1 cellular context compared by ENCODE assay signal in the genomic region with DNA sequence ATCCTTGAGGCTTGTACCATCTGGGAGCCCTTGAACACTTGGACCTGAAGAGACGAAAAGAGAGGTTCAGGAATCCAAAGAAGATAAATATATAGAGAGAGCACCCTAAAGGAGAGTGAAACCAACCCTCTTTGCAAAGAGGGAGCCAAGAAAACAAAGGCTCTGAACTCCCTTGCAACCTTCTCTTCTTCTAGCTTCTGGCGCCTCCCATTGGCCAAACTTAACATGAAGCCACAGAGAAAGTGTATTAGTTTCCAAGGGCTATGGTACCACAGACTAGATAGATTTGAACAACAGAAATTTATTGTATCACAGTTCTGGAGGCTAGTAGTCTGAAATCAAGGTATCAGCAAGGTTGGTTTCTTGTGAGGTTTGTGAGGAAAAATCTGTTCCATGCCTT.
TF ChIP-seq lines count a peak whose summit lies in the region.

No MANE protein-coding gene starts in this region.

TF ChIP-seq in GM12878, 131 proteins besides CTCF, POLR2A, EP300 and RAD21 (continued from another document):
- TF ChIP-seq, protein P1, sequence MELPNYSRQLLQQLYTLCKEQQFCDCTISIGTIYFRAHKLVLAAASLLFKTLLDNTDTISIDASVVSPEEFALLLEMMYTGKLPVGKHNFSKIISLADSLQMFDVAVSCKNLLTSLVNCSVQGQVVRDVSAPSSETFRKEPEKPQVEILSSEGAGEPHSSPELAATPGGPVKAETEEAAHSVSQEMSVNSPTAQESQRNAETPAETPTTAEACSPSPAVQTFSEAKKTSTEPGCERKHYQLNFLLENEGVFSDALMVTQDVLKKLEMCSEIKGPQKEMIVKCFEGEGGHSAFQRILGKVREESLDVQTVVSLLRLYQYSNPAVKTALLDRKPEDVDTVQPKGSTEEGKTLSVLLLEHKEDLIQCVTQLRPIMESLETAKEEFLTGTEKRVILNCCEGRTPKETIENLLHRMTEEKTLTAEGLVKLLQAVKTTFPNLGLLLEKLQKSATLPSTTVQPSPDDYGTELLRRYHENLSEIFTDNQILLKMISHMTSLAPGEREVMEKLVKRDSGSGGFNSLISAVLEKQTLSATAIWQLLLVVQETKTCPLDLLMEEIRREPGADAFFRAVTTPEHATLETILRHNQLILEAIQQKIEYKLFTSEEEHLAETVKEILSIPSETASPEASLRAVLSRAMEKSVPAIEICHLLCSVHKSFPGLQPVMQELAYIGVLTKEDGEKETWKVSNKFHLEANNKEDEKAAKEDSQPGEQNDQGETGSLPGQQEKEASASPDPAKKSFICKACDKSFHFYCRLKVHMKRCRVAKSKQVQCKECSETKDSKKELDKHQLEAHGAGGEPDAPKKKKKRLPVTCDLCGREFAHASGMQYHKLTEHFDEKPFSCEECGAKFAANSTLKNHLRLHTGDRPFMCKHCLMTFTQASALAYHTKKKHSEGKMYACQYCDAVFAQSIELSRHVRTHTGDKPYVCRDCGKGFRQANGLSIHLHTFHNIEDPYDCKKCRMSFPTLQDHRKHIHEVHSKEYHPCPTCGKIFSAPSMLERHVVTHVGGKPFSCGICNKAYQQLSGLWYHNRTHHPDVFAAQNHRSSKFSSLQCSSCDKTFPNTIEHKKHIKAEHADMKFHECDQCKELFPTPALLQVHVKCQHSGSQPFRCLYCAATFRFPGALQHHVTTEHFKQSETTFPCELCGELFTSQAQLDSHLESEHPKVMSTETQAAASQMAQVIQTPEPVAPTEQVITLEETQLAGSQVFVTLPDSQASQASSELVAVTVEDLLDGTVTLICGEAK (IDR thresholded peaks at IDR 0.05; ENCODE audit: borderline replicate concordance): no peak
- TF ChIP-seq GABPA (IDR thresholded peaks at IDR 0.05; ENCODE audit: low read depth): no peak
- TF ChIP-seq, protein P2, sequence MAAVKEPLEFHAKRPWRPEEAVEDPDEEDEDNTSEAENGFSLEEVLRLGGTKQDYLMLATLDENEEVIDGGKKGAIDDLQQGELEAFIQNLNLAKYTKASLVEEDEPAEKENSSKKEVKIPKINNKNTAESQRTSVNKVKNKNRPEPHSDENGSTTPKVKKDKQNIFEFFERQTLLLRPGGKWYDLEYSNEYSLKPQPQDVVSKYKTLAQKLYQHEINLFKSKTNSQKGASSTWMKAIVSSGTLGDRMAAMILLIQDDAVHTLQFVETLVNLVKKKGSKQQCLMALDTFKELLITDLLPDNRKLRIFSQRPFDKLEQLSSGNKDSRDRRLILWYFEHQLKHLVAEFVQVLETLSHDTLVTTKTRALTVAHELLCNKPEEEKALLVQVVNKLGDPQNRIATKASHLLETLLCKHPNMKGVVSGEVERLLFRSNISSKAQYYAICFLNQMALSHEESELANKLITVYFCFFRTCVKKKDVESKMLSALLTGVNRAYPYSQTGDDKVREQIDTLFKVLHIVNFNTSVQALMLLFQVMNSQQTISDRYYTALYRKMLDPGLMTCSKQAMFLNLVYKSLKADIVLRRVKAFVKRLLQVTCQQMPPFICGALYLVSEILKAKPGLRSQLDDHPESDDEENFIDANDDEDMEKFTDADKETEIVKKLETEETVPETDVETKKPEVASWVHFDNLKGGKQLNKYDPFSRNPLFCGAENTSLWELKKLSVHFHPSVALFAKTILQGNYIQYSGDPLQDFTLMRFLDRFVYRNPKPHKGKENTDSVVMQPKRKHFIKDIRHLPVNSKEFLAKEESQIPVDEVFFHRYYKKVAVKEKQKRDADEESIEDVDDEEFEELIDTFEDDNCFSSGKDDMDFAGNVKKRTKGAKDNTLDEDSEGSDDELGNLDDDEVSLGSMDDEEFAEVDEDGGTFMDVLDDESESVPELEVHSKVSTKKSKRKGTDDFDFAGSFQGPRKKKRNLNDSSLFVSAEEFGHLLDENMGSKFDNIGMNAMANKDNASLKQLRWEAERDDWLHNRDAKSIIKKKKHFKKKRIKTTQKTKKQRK (IDR thresholded peaks at IDR 0.05; ENCODE audit: low read depth, low read length): no peak
- TF ChIP-seq, protein P3, sequence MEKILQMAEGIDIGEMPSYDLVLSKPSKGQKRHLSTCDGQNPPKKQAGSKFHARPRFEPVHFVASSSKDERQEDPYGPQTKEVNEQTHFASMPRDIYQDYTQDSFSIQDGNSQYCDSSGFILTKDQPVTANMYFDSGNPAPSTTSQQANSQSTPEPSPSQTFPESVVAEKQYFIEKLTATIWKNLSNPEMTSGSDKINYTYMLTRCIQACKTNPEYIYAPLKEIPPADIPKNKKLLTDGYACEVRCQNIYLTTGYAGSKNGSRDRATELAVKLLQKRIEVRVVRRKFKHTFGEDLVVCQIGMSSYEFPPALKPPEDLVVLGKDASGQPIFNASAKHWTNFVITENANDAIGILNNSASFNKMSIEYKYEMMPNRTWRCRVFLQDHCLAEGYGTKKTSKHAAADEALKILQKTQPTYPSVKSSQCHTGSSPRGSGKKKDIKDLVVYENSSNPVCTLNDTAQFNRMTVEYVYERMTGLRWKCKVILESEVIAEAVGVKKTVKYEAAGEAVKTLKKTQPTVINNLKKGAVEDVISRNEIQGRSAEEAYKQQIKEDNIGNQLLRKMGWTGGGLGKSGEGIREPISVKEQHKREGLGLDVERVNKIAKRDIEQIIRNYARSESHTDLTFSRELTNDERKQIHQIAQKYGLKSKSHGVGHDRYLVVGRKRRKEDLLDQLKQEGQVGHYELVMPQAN (conservative IDR thresholded peaks at IDR 0.05): no peak
- TF ChIP-seq SIX5 (IDR thresholded peaks at IDR 0.05; ENCODE audit: low read depth, low read length, severe bottlenecking): no peak
- no peak for TF ChIP-seq SREBF1 (IDR thresholded peaks at IDR 0.05; ENCODE audit: low read length)
- TF ChIP-seq, protein P4, sequence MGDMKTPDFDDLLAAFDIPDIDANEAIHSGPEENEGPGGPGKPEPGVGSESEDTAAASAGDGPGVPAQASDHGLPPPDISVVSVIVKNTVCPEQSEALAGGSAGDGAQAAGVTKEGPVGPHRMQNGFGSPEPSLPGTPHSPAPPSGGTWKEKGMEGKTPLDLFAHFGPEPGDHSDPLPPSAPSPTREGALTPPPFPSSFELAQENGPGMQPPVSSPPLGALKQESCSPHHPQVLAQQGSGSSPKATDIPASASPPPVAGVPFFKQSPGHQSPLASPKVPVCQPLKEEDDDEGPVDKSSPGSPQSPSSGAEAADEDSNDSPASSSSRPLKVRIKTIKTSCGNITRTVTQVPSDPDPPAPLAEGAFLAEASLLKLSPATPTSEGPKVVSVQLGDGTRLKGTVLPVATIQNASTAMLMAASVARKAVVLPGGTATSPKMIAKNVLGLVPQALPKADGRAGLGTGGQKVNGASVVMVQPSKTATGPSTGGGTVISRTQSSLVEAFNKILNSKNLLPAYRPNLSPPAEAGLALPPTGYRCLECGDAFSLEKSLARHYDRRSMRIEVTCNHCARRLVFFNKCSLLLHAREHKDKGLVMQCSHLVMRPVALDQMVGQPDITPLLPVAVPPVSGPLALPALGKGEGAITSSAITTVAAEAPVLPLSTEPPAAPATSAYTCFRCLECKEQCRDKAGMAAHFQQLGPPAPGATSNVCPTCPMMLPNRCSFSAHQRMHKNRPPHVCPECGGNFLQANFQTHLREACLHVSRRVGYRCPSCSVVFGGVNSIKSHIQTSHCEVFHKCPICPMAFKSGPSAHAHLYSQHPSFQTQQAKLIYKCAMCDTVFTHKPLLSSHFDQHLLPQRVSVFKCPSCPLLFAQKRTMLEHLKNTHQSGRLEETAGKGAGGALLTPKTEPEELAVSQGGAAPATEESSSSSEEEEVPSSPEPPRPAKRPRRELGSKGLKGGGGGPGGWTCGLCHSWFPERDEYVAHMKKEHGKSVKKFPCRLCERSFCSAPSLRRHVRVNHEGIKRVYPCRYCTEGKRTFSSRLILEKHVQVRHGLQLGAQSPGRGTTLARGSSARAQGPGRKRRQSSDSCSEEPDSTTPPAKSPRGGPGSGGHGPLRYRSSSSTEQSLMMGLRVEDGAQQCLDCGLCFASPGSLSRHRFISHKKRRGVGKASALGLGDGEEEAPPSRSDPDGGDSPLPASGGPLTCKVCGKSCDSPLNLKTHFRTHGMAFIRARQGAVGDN (IDR thresholded peaks at IDR 0.05): no peak
- no peak for TF ChIP-seq SMC3 (IDR thresholded peaks at IDR 0.05; ENCODE audit: borderline replicate concordance, low read length)
